ENCODE assay signal across 8 cellular contexts in the genomic region with DNA sequence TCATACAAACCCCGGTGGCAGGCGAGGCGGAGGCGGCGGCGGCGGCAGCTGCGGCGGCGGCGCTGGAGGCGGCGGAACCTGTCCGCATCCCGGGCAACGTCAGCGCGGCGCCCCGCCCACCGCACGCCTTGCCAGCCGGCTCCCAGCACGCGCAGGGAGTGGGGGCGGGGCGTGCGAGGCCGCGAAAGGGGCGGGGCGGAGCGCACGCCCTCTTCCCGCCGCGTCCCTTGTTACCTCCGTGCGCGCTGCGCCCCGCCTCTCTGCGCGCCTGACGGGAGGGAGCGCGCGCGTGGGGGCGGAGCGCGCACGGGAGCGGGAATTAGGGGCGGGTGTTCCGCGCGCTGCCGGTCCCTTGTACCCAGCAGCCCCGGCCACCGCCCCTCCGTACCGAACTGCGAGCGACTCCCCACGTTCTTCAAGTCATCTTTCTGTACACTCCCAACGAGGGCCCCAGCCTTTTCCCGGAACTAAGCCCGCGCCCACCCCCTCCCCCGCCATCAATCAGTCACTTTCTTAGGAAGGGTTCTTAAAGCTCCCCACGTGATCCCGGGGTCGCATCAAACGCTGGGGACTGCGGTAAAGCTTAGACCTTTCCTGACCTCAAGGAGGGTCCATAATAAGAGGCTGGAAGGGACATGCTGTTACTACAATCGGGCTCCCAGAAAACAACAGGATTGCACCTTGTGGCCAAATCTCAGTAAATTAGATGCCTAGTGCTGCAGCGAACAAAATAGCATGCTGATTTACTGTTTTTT. TPM values are rescaled to one million over a fixed set of nuclear protein-coding genes. Genes with fewer than 3 reads are reported as not detected.
DNase-seq lines count a peak whose midpoint lies in the region; ATAC-seq and TF ChIP-seq lines count a peak whose summit lies in the region.

A gene with protein sequence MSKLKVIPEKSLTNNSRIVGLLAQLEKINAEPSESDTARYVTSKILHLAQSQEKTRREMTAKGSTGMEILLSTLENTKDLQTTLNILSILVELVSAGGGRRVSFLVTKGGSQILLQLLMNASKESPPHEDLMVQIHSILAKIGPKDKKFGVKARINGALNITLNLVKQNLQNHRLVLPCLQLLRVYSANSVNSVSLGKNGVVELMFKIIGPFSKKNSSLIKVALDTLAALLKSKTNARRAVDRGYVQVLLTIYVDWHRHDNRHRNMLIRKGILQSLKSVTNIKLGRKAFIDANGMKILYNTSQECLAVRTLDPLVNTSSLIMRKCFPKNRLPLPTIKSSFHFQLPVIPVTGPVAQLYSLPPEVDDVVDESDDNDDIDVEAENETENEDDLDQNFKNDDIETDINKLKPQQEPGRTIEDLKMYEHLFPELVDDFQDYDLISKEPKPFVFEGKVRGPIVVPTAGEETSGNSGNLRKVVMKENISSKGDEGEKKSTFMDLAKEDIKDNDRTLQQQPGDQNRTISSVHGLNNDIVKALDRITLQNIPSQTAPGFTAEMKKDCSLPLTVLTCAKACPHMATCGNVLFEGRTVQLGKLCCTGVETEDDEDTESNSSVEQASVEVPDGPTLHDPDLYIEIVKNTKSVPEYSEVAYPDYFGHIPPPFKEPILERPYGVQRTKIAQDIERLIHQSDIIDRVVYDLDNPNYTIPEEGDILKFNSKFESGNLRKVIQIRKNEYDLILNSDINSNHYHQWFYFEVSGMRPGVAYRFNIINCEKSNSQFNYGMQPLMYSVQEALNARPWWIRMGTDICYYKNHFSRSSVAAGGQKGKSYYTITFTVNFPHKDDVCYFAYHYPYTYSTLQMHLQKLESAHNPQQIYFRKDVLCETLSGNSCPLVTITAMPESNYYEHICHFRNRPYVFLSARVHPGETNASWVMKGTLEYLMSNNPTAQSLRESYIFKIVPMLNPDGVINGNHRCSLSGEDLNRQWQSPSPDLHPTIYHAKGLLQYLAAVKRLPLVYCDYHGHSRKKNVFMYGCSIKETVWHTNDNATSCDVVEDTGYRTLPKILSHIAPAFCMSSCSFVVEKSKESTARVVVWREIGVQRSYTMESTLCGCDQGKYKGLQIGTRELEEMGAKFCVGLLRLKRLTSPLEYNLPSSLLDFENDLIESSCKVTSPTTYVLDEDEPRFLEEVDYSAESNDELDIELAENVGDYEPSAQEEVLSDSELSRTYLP (minus strand): TSS at position 80 of the 755 bp plus-strand sequence. CDS start 29,421 bp downstream, outside the sequence.

- no peaks in the 10 kb centered on the region for H3K9me3 ChIP-seq in CD8-positive, alpha-beta T cell (ENCODE audit: low read length)

- POLR2A ChIA-PET in CD8-positive, alpha-beta T cell (lab: Charles Lee) = interaction anchor here (1.0 to 6.4 kb wide), 4 partner anchors 18 to 541 kb away, joined by 3 to 50 read pairs (median 5); a partner anchor contains a TSS

- no peaks in the 10 kb centered on the region for H3K27me3 Mint-ChIP-seq in CD8-positive, alpha-beta T cell (ENCODE audit: low read depth)
- H3K27me3 Mint-ChIP-seq in memory B cell = no peaks in the 10 kb centered on the region

- H3K27me3 ChIP-seq in CD8-positive, alpha-beta T cell (ENCODE audit: insufficient read depth, low read length) = no peaks in the 10 kb centered on the region

- peak within 1 kb of the TSS; percentile 89 for H3K4me3 ChIP-seq in CD8-positive, alpha-beta T cell (ENCODE audit: low read depth, low read length)

- peak within 1 kb of the TSS; percentile 96 for H3K4me3 Mint-ChIP-seq in CD8-positive, alpha-beta T cell
- H3K4me3 Mint-ChIP-seq in memory B cell = peak within 1 kb of the TSS; percentile 91

- H3K27ac Mint-ChIP-seq in CD8-positive, alpha-beta T cell = peak within 1 kb of the TSS; percentile 98
- peak within 1 kb of the TSS; percentile 97 for H3K27ac Mint-ChIP-seq in memory B cell

- no peaks in the 10 kb centered on the region for H3K9me3 Mint-ChIP-seq in CD8-positive, alpha-beta T cell
- H3K9me3 Mint-ChIP-seq in memory B cell = no peaks in the 10 kb centered on the region

- CTCF ChIA-PET in CD8-positive, alpha-beta T cell (lab: Charles Lee) = interaction anchor here (1.0 to 4.7 kb wide), 3 partner anchors 19 to 43 kb away, joined by 3 to 21 read pairs (median 5); no protein-coding TSS in a partner anchor

- intact Hi-C loops in CD8-positive, alpha-beta T cell (cut with DNase I, micrococcal nuclease) = loop anchor here (1.0 to 5.0 kb wide), 12 partner anchors 19 to 1820 kb away; a partner anchor contains a TSS

- peak within 1 kb of the TSS; percentile 93 for H3K27ac ChIP-seq in CD8-positive, alpha-beta T cell (ENCODE audit: low read depth, low read length)

- TF ChIP-seq CTCF in CD8-positive, alpha-beta T cell (IDR thresholded peaks at IDR 0.05) = no peak

- peak; percentile 85 for ATAC-seq in CD8-positive, alpha-beta T cell
- peak; percentile 76 for ATAC-seq in GM19467 (IDR thresholded peaks at IDR 0.05; ENCODE audit: unreplicated experiment)
- peak; percentile 82 for ATAC-seq in memory B cell (ENCODE audit: low read depth)

- H3K36me3 Mint-ChIP-seq in CD8-positive, alpha-beta T cell = peaks cover 9% of the 10 kb centered on the region
- no peaks in the 10 kb centered on the region for H3K36me3 Mint-ChIP-seq in memory B cell

- peak; percentile 90 to 99 (median 97) for DNase-seq in CD8-positive, alpha-beta T cell
- DNase-seq in HS-27A (ENCODE audit: low read depth) (peak; percentile 48), memory B cell (ENCODE audit: low spot score in 2 of 2) (peak; percentile 95 to 96)
- DNase-seq in NK-92 treated with Interleukin-12 subunit alpha and Interleukin-12 subunit beta, amount 100 ng/mL, for 24 hours (lab: John Stamatoyannopoulos, UW) = peak; percentile 83
- peak; percentile 97 for DNase-seq in activated CD8-positive, alpha-beta memory T cell treated with anti-CD3 and anti-CD28 coated beads for 24 hours
- DNase-seq in effector CD8-positive, alpha-beta T cell (lab: John Stamatoyannopoulos, UW) = peak; percentile 93
- DNase-seq in stimulated activated CD8-positive, alpha-beta memory T cell treated with anti-CD3 and anti-CD28 coated beads, Interleukin-12 subunit alpha, Interleukin-12 subunit beta, amount 100 ng/mL, for 1 hour (ENCODE audit: low read depth) = peak; percentile 93

- no peaks in the 10 kb centered on the region for H3K36me3 ChIP-seq in CD8-positive, alpha-beta T cell (ENCODE audit: insufficient read depth, low read length)

- H3K4me1 Mint-ChIP-seq in CD8-positive, alpha-beta T cell (ENCODE audit: low read depth) = peaks cover 40% of the 10 kb centered on the region
- H3K4me1 Mint-ChIP-seq in memory B cell = peaks cover 9% of the 10 kb centered on the region

- H3K4me1 ChIP-seq in CD8-positive, alpha-beta T cell (ENCODE audit: insufficient read depth, low read length) = peaks cover 12% of the 10 kb centered on the region

RNA-seq across cellular contexts. Expression of the gene that starts here (rescaled TPM):
- total RNA-seq in CD8-positive, alpha-beta T cell = 10 to 100 TPM; 58.3 to 58.4 TPM

Comparison
In these comparisons a context has a peak if more than half of its experiments do, and no peak if none do; other contexts are left out.
1. Peak in every context shown above with its lines: DNase-seq, ATAC-seq, H3K4me3 ChIP-seq and H3K27ac ChIP-seq.